ENCODE assay signal across 29 cellular contexts in the genomic region with DNA sequence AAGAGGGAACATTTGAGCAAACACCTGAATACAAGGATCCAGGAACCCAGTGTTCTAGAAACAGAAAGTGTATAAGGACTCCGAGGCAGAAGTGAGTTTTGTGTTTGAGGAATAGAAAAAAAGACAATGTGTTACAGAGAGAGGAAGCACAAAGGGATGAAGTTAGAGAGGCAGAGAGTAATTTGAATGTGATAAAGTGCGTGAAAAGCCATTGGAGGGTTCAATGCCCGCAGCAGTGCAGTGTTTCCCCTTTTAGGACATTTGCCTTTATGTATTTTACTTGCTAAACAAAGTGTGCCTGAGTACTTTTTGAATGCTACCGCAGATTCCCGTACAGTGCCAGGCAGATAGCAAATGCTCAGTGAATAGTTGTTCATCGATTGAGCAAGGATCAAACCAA.
"Had no signal": no experiment of that assay in that cellular context is flagged by ENCODE, and none has a peak within 500 bp of the region (broad histone marks: within the 10 kb centered on the region; RNA-seq: fewer than 3 reads in every experiment).

No MANE protein-coding gene starts in this region.

- H3K4me1 ChIP-seq: ascending aorta had no signal

- DNase-seq: activated CD4-positive, alpha-beta memory T cell treated with anti-CD3 and anti-CD28 coated beads, Interleukin-2, amount 10 ng/mL, durations not matched to agents 7 days and 5 days; activated CD4-positive, alpha-beta T cell treated with anti-CD3 and anti-CD28 coated beads for 36 hours; activated CD4-positive, alpha-beta T cell treated with anti-CD3 and anti-CD28 coated beads, Interleukin-2, amount 10 ng/mL, durations not matched to agents 7 days and 5 days; activated CD4-positive, alpha-beta T cell treated with anti-CD3 and anti-CD28 coated beads, Interleukin-2, amount 50 U/mL, for 4 hours; activated CD4-positive, CD25-positive, alpha-beta regulatory T cell; activated CD4-positive, CD25-positive, alpha-beta regulatory T cell treated with anti-CD3 and anti-CD28 coated beads, Interleukin-2, amount 50 U/mL, for 72 hours; activated CD8-positive, alpha-beta memory T cell treated with anti-CD3 and anti-CD28 coated beads, Interleukin-2, amount 50 U/mL, for 48 hours; activated gamma-delta T cell; activated naive CD4-positive, alpha-beta T cell; activated naive CD4-positive, alpha-beta T cell treated with anti-CD3 and anti-CD28 coated beads, Interleukin-2, amount 10 ng/mL, durations not matched to agents 7 days and 5 days; activated naive CD8-positive, alpha-beta T cell treated with anti-CD3 and anti-CD28 coated beads, Interleukin-2, amount 10 ng/mL, durations not matched to agents 7 days and 5 days; activated T-cell treated with anti-CD3 and anti-CD28 coated beads for 4 hours; activated T-cell treated with anti-CD3 and anti-CD28 coated beads, Interleukin-2, amount 50 U/mL, for 24 hours; activated T-cell treated with anti-CD3 and anti-CD28 coated beads, Interleukin-2, amount 50 U/mL, for 72 hours; dorsolateral prefrontal cortex; effector memory CD4-positive, alpha-beta T cell; endodermal cell; foreskin fibroblast; head of caudate nucleus; T-helper 2 cell had no signal

- H3K27me3 Mint-ChIP-seq: activated CD4-positive, alpha-beta memory T cell treated with anti-CD3 and anti-CD28 coated beads, Interleukin-2, amount 10 ng/mL, durations not matched to agents 7 days and 5 days; activated CD4-positive, alpha-beta T cell treated with anti-CD3 and anti-CD28 coated beads for 36 hours; activated CD4-positive, alpha-beta T cell treated with anti-CD3 and anti-CD28 coated beads, Interleukin-2, amount 10 ng/mL, durations not matched to agents 7 days and 5 days; activated naive CD4-positive, alpha-beta T cell treated with anti-CD3 and anti-CD28 coated beads, Interleukin-2, amount 10 ng/mL, durations not matched to agents 7 days and 5 days; activated naive CD8-positive, alpha-beta T cell treated with anti-CD3 and anti-CD28 coated beads, Interleukin-2, amount 10 ng/mL, durations not matched to agents 7 days and 5 days; activated T-cell treated with anti-CD3 and anti-CD28 coated beads, Interleukin-2, amount 50 U/mL, for 24 hours; brain; central memory CD8-positive, alpha-beta T cell; dendritic cell treated with granulocyte-macrophage colony-stimulating factor and Interleukin-4, amounts not matched to agents 40 ng/mL and 50 ng/mL, for 4 days had no signal

- H3K27me3 ChIP-seq: ascending aorta, dorsolateral prefrontal cortex had no signal

- H3K27ac ChIP-seq: ascending aorta, coronary artery, dorsolateral prefrontal cortex had no signal

- ATAC-seq: activated CD4-positive, alpha-beta T cell treated with anti-CD3 and anti-CD28 coated beads for 36 hours; activated naive CD4-positive, alpha-beta T cell treated with anti-CD3 and anti-CD28 coated beads, Interleukin-2, amount 50 U/mL, for 72 hours; activated T-cell treated with anti-CD3 and anti-CD28 coated beads, Interleukin-2, amount 50 U/mL, for 72 hours; esophagus mucosa had no signal

- H3K36me3 Mint-ChIP-seq: activated naive CD4-positive, alpha-beta T cell treated with anti-CD3 and anti-CD28 coated beads, Interleukin-2, amount 10 ng/mL, durations not matched to agents 7 days and 5 days; activated naive CD4-positive, alpha-beta T cell treated with anti-CD3 and anti-CD28 coated beads, Interleukin-2, amount 50 U/mL, for 72 hours; activated naive CD8-positive, alpha-beta T cell treated with anti-CD3 and anti-CD28 coated beads, Interleukin-2, amount 10 ng/mL, durations not matched to agents 7 days and 5 days; brain had no signal

- H3K4me3 ChIP-seq: ascending aorta, coronary artery, dorsolateral prefrontal cortex had no signal

- H3K27ac Mint-ChIP-seq: activated CD4-positive, alpha-beta memory T cell treated with anti-CD3 and anti-CD28 coated beads, Interleukin-2, amount 10 ng/mL, durations not matched to agents 7 days and 5 days; activated CD4-positive, alpha-beta T cell treated with anti-CD3 and anti-CD28 coated beads for 36 hours; activated CD4-positive, alpha-beta T cell treated with anti-CD3 and anti-CD28 coated beads, Interleukin-2, amount 10 ng/mL, durations not matched to agents 7 days and 5 days; activated naive CD4-positive, alpha-beta T cell treated with anti-CD3 and anti-CD28 coated beads, Interleukin-2, amount 10 ng/mL, durations not matched to agents 7 days and 5 days; activated naive CD4-positive, alpha-beta T cell treated with anti-CD3 and anti-CD28 coated beads, Interleukin-2, amount 50 U/mL, for 72 hours; activated naive CD8-positive, alpha-beta T cell treated with anti-CD3 and anti-CD28 coated beads, Interleukin-2, amount 10 ng/mL, durations not matched to agents 7 days and 5 days; activated T-cell treated with anti-CD3 and anti-CD28 coated beads, Interleukin-2, amount 50 U/mL, for 24 hours; activated T-cell treated with anti-CD3 and anti-CD28 coated beads, Interleukin-2, amount 50 U/mL, for 72 hours; dendritic cell treated with granulocyte-macrophage colony-stimulating factor and Interleukin-4, amounts not matched to agents 40 ng/mL and 50 ng/mL, for 4 days; endodermal cell had no signal

- H3K9me3 Mint-ChIP-seq: activated CD4-positive, alpha-beta memory T cell treated with anti-CD3 and anti-CD28 coated beads, Interleukin-2, amount 10 ng/mL, durations not matched to agents 7 days and 5 days; activated CD4-positive, alpha-beta T cell treated with anti-CD3 and anti-CD28 coated beads, Interleukin-2, amount 10 ng/mL, durations not matched to agents 7 days and 5 days; activated naive CD4-positive, alpha-beta T cell treated with anti-CD3 and anti-CD28 coated beads, Interleukin-2, amount 50 U/mL, for 72 hours; activated naive CD8-positive, alpha-beta T cell treated with anti-CD3 and anti-CD28 coated beads, Interleukin-2, amount 10 ng/mL, durations not matched to agents 7 days and 5 days; activated T-cell treated with anti-CD3 and anti-CD28 coated beads, Interleukin-2, amount 50 U/mL, for 24 hours; activated T-cell treated with anti-CD3 and anti-CD28 coated beads, Interleukin-2, amount 50 U/mL, for 72 hours; brain; endodermal cell had no signal

- H3K9me3 ChIP-seq: ascending aorta had no signal

- H3K4me1 Mint-ChIP-seq: activated CD4-positive, alpha-beta memory T cell treated with anti-CD3 and anti-CD28 coated beads, Interleukin-2, amount 10 ng/mL, durations not matched to agents 7 days and 5 days; activated CD4-positive, alpha-beta T cell treated with anti-CD3 and anti-CD28 coated beads for 36 hours; activated CD4-positive, alpha-beta T cell treated with anti-CD3 and anti-CD28 coated beads, Interleukin-2, amount 10 ng/mL, durations not matched to agents 7 days and 5 days; activated naive CD4-positive, alpha-beta T cell treated with anti-CD3 and anti-CD28 coated beads, Interleukin-2, amount 10 ng/mL, durations not matched to agents 7 days and 5 days; activated naive CD8-positive, alpha-beta T cell treated with anti-CD3 and anti-CD28 coated beads, Interleukin-2, amount 10 ng/mL, durations not matched to agents 7 days and 5 days; central memory CD8-positive, alpha-beta T cell; endodermal cell had no signal

- FAIRE-seq: bronchial epithelial cell, frontal cortex had no signal

- H3K4me3 Mint-ChIP-seq: activated CD4-positive, alpha-beta memory T cell treated with anti-CD3 and anti-CD28 coated beads, Interleukin-2, amount 10 ng/mL, durations not matched to agents 7 days and 5 days; activated CD4-positive, alpha-beta T cell treated with anti-CD3 and anti-CD28 coated beads for 36 hours; activated CD4-positive, alpha-beta T cell treated with anti-CD3 and anti-CD28 coated beads, Interleukin-2, amount 10 ng/mL, durations not matched to agents 7 days and 5 days; activated naive CD4-positive, alpha-beta T cell treated with anti-CD3 and anti-CD28 coated beads, Interleukin-2, amount 10 ng/mL, durations not matched to agents 7 days and 5 days; activated naive CD8-positive, alpha-beta T cell treated with anti-CD3 and anti-CD28 coated beads, Interleukin-2, amount 10 ng/mL, durations not matched to agents 7 days and 5 days; activated T-cell treated with anti-CD3 and anti-CD28 coated beads, Interleukin-2, amount 50 U/mL, for 24 hours; activated T-cell treated with anti-CD3 and anti-CD28 coated beads, Interleukin-2, amount 50 U/mL, for 72 hours; brain; central memory CD8-positive, alpha-beta T cell; dendritic cell treated with granulocyte-macrophage colony-stimulating factor and Interleukin-4, amounts not matched to agents 40 ng/mL and 50 ng/mL, for 4 days; endodermal cell had no signal

- H3K36me3 ChIP-seq: ascending aorta had no signal
